In genomic region chr6:127366281-127367022, GRCh38 we compare ENCODE assay signal across 10 cellular contexts. TPM values are rescaled to one million over a fixed set of nuclear protein-coding genes. Genes with fewer than 3 reads are reported as not detected.
A peak's percentile ranks its signal among the peaks of the same experiment; 100 is the strongest.
DNase-seq lines count a peak whose midpoint lies in the region; ATAC-seq and TF ChIP-seq lines count a peak whose summit lies in the region.
"Had no signal": no experiment of that assay in that cellular context is flagged by ENCODE, and none has a peak within 500 bp of the region (broad histone marks: within the 10 kb centered on the region; RNA-seq: fewer than 3 reads in every experiment).

No MANE protein-coding gene starts in this region.

- POLR2A ChIA-PET in A673 (lab: Charles Lee; ENCODE audit: low non-redundant PET), result no interaction called here

- peaks cover 6% of the 10 kb centered on the region for H3K9me3 ChIP-seq in A673 (ENCODE audit: low read depth, low read length, poor library complexity, severe bottlenecking)

- peaks cover 7% of the 10 kb centered on the region for H3K4me1 ChIP-seq in A673 (ENCODE audit: insufficient read depth, low read length, poor library complexity, severe bottlenecking)
- H3K4me1 ChIP-seq: Caco-2 had no signal

- peak overlapping the region; percentile 70 for H3K27ac ChIP-seq in A673 (ENCODE audit: low read depth, low read length, poor library complexity, severe bottlenecking)

- peaks cover 6% of the 10 kb centered on the region for H3K9me3 Mint-ChIP-seq in HFFc6

- H3K27me3 ChIP-seq in A673 (replicated peaks; ENCODE audit: insufficient read depth, low read depth, low read length, poor library complexity), result no peaks in the 10 kb centered on the region

- TF ChIP-seq CTCF in A673 (conservative IDR thresholded peaks at IDR 0.05; ENCODE audit: low read depth, low read length) (no peak), HFFc6 (IDR thresholded peaks at IDR 0.05) (no peak)

- H3K27ac Mint-ChIP-seq in HFFc6, result peak overlapping the region; percentile 94

- peaks cover 4% of the 10 kb centered on the region for H3K27me3 Mint-ChIP-seq in HFFc6 (ENCODE audit: insufficient read depth)

- intact Hi-C loops in A673 (cut with micrococcal nuclease; ENCODE audit: unreplicated experiment), result no loop called here

- no peaks in the 10 kb centered on the region for H3K36me3 ChIP-seq in A673 (ENCODE audit: insufficient read depth, low read length, poor library complexity, severe bottlenecking)

- ATAC-seq in GM21717 (IDR thresholded peaks at IDR 0.05; ENCODE audit: unreplicated experiment) (no peak), GM19395 (IDR thresholded peaks at IDR 0.05; ENCODE audit: unreplicated experiment) (no peak)

- H3K4me3 Mint-ChIP-seq in HFFc6, result peak overlapping the region; percentile 47

- peaks cover 25% of the 10 kb centered on the region for H3K36me3 Mint-ChIP-seq in HFFc6 (ENCODE audit: low read depth)

- CTCF ChIA-PET in A673 (lab: Charles Lee), result no interaction called here

- DNase-seq in A673 (ENCODE audit: low spot score), result peak; percentile 92
- peak; percentile 97 for DNase-seq in HFFc6
- peak; percentile 91 for DNase-seq in amniotic epithelial cell (ENCODE audit: low read depth)
- DNase-seq in kidney glomerular epithelial cell (lab: John Stamatoyannopoulos, UW), result peak; percentile 92
- no peak for DNase-seq in hypothalamus (lab: John Stamatoyannopoulos, UW)
- no peak for DNase-seq in central memory CD4-positive, alpha-beta T cell
- DNase-seq: Caco-2, NCI-H187 had no signal

- no TSS peak for BruUV-seq in A673 (replicated peaks; lab: Mats Ljungman, UMichigan)

- H3K4me3 ChIP-seq in A673 (ENCODE audit: low read depth, low read length, poor library complexity, severe bottlenecking), result no peak overlapping the region

- H3K4me1 Mint-ChIP-seq in HFFc6 (ENCODE audit: low read depth), result peaks cover 34% of the 10 kb centered on the region

RNA-seq across cellular contexts. Expression of gene ECHDC1, which starts 23.0 kb away (rescaled TPM):
- total RNA-seq in A673 (2021), result 79.7 and 102 TPM in 2 replicates
- 10 to 100 TPM; 62.2 to 69.9 (median 65.9) TPM for total RNA-seq in HFFc6 (2021; fragmentation: NEBNext Ultra II Directional; extraction: Animal tissue kit (Norgen Biotek cat#: 25700))

Comparison
In these comparisons a context has a peak if more than half of its experiments do, and no peak if none do; other contexts are left out.
1. DNase-seq: peak in A673 (single experiment), HFFc6 (single experiment), amniotic epithelial cell (single experiment) and kidney glomerular epithelial cell (single experiment); none in hypothalamus (0 of 51) and central memory CD4-positive, alpha-beta T cell (single experiment).